In the genomic region with DNA sequence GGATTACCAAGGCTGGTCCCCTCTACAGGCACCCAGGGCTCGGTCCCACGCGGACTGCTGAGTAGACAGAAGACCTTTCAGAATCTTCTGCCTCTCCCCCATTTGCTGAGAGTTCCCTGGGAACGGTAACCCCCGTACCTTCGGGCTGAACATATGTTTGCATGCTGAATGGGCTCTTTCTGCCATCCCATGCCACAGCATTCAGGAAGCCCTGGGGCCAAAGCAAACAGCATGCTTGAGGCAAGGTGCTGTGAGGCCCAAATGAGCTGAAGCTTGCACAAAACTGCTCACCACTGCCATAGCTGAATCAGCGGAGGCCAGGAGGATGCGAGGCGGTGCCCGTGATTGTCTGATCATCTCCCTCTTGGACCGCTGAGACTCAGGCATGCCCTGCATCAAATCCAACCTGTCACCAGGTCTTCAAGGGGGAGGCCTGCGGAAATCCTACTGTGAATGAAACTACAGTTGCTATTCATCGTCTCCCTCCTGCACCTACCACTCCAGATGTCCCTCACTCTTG, we compare ENCODE assay signal across 28 cellular contexts.
"Had no signal": no experiment of that assay in that cellular context is flagged by ENCODE, and none has a peak within 500 bp of the region (broad histone marks: within the 10 kb centered on the region; RNA-seq: fewer than 3 reads in every experiment).

No MANE protein-coding gene starts in this region.

- H3K4me3 Mint-ChIP-seq: activated B cell treated with CpG ODN at 0.5 μM for 24 hours; activated CD8-positive, alpha-beta T cell treated with anti-CD3 and anti-CD28 coated beads for 36 hours; activated naive CD4-positive, alpha-beta T cell treated with anti-CD3 and anti-CD28 coated beads for 36 hours; activated naive CD4-positive, alpha-beta T cell treated with anti-CD3 and anti-CD28 coated beads, Interleukin-2, amount 50 U/mL, for 24 hours; activated naive CD8-positive, alpha-beta T cell treated with anti-CD3 and anti-CD28 coated beads for 36 hours; activated naive CD8-positive, alpha-beta T cell treated with anti-CD3 and anti-CD28 coated beads, Interleukin-2, amount 50 U/mL, for 24 hours; activated T-helper 1 cell treated with anti-CD3 and anti-CD28 coated beads, Interleukin-12 subunit alpha, Interleukin-12 subunit beta, Interleukin-2, Interleukin-4 antibody, amounts not matched to agents 30 ng/mL and 10 ng/mL and 1 ng/mL, durations not matched to agents 14 hours and 24 hours and 36 hours; T-helper 1 cell treated with Interleukin-12 subunit alpha and Interleukin-12 subunit beta and Interleukin-4 antibody, amounts not matched to agents 30 μg/mL and 1 μg/mL, for 36 hours had no signal

- DNase-seq: activated B cell treated with CpG ODN at 0.5 μM for 24 hours; activated CD4-positive, alpha-beta T cell treated with anti-CD3 and anti-CD28 coated beads for 48 hours; activated CD4-positive, alpha-beta T cell treated with anti-CD3 and anti-CD28 coated beads, Interleukin-2, amount 50 U/mL, for 1 hour; activated CD4-positive, alpha-beta T cell treated with anti-CD3 and anti-CD28 coated beads, Interleukin-2, amount 50 U/mL, for 48 hours; activated CD8-positive, alpha-beta memory T cell treated with anti-CD3 and anti-CD28 coated beads for 24 hours; activated CD8-positive, alpha-beta T cell treated with anti-CD3 and anti-CD28 coated beads for 36 hours; activated effector memory CD4-positive, alpha-beta T cell treated with anti-CD3 and anti-CD28 coated beads, Interleukin-2, amount 50 U/mL, for 16 hours; activated naive CD4-positive, alpha-beta T cell treated with anti-CD3 and anti-CD28 coated beads for 36 hours; activated naive CD8-positive, alpha-beta T cell treated with anti-CD3 and anti-CD28 coated beads for 36 hours; activated naive CD8-positive, alpha-beta T cell treated with anti-CD3 and anti-CD28 coated beads, Interleukin-2, amount 50 U/mL, for 24 hours; activated T-cell treated with anti-CD3 and anti-CD28 coated beads, Interleukin-2, amount 50 U/mL, for 1 hour; activated T-cell treated with anti-CD3 and anti-CD28 coated beads, Interleukin-2, amount 50 U/mL, for 48 hours; adrenal gland; body of pancreas; colonic mucosa; effector CD8-positive, alpha-beta T cell; esophagus squamous epithelium; foreskin melanocyte; heart right ventricle; T-helper 9 cell; WERI-Rb-1 had no signal

- H3K9me3 Mint-ChIP-seq: activated B cell treated with CpG ODN at 0.5 μM for 24 hours; activated CD8-positive, alpha-beta T cell treated with anti-CD3 and anti-CD28 coated beads for 36 hours; activated naive CD4-positive, alpha-beta T cell treated with anti-CD3 and anti-CD28 coated beads for 36 hours; activated naive CD4-positive, alpha-beta T cell treated with anti-CD3 and anti-CD28 coated beads, Interleukin-2, amount 50 U/mL, for 24 hours; activated naive CD8-positive, alpha-beta T cell treated with anti-CD3 and anti-CD28 coated beads for 36 hours; activated naive CD8-positive, alpha-beta T cell treated with anti-CD3 and anti-CD28 coated beads, Interleukin-2, amount 50 U/mL, for 24 hours; activated T-helper 1 cell treated with anti-CD3 and anti-CD28 coated beads, Interleukin-12 subunit alpha, Interleukin-12 subunit beta, Interleukin-2, Interleukin-4 antibody, amounts not matched to agents 30 ng/mL and 10 ng/mL and 1 ng/mL, durations not matched to agents 14 hours and 24 hours and 36 hours; activated T-helper 2 cell treated with anti-CD3 and anti-CD28 coated beads, Interferon-gamma antibody, Interleukin-2, Interleukin-4, amounts not matched to agents 10 μg/mL and 5 μg/mL and 100 μg/mL, durations not matched to agents 14 hours and 24 hours and 36 hours; T-helper 1 cell treated with Interleukin-12 subunit alpha and Interleukin-12 subunit beta and Interleukin-4 antibody, amounts not matched to agents 30 μg/mL and 1 μg/mL, for 36 hours had no signal

- H3K9me3 ChIP-seq: adrenal gland, body of pancreas, colonic mucosa, esophagus squamous epithelium, gastroesophageal sphincter, heart right ventricle had no signal

- H3K27ac Mint-ChIP-seq: activated B cell treated with CpG ODN at 0.5 μM for 24 hours; activated CD8-positive, alpha-beta T cell treated with anti-CD3 and anti-CD28 coated beads for 36 hours; activated naive CD4-positive, alpha-beta T cell treated with anti-CD3 and anti-CD28 coated beads for 36 hours; activated naive CD4-positive, alpha-beta T cell treated with anti-CD3 and anti-CD28 coated beads, Interleukin-2, amount 50 U/mL, for 24 hours; activated naive CD8-positive, alpha-beta T cell treated with anti-CD3 and anti-CD28 coated beads for 36 hours; activated naive CD8-positive, alpha-beta T cell treated with anti-CD3 and anti-CD28 coated beads, Interleukin-2, amount 50 U/mL, for 24 hours; activated T-helper 1 cell treated with anti-CD3 and anti-CD28 coated beads, Interleukin-12 subunit alpha, Interleukin-12 subunit beta, Interleukin-2, Interleukin-4 antibody, amounts not matched to agents 30 ng/mL and 10 ng/mL and 1 ng/mL, durations not matched to agents 14 hours and 24 hours and 36 hours; activated T-helper 2 cell treated with anti-CD3 and anti-CD28 coated beads, Interferon-gamma antibody, Interleukin-2, Interleukin-4, amounts not matched to agents 10 μg/mL and 5 μg/mL and 100 μg/mL, durations not matched to agents 14 hours and 24 hours and 36 hours; T-helper 1 cell treated with Interleukin-12 subunit alpha and Interleukin-12 subunit beta and Interleukin-4 antibody, amounts not matched to agents 30 μg/mL and 1 μg/mL, for 36 hours had no signal

- H3K36me3 Mint-ChIP-seq: activated naive CD4-positive, alpha-beta T cell treated with anti-CD3 and anti-CD28 coated beads, Interleukin-2, amount 50 U/mL, for 24 hours; activated naive CD8-positive, alpha-beta T cell treated with anti-CD3 and anti-CD28 coated beads for 36 hours had no signal

- H3K36me3 ChIP-seq: adrenal gland, colonic mucosa, esophagus squamous epithelium, gastroesophageal sphincter, heart right ventricle, WERI-Rb-1 had no signal

- H3K27me3 Mint-ChIP-seq: activated naive CD4-positive, alpha-beta T cell treated with anti-CD3 and anti-CD28 coated beads, Interleukin-2, amount 50 U/mL, for 24 hours; activated naive CD8-positive, alpha-beta T cell treated with anti-CD3 and anti-CD28 coated beads for 36 hours had no signal

- H3K27me3 ChIP-seq: adrenal gland, body of pancreas, colonic mucosa had no signal

- H3K4me1 Mint-ChIP-seq: activated B cell treated with CpG ODN at 0.5 μM for 24 hours; activated naive CD4-positive, alpha-beta T cell treated with anti-CD3 and anti-CD28 coated beads, Interleukin-2, amount 50 U/mL, for 24 hours; activated naive CD8-positive, alpha-beta T cell treated with anti-CD3 and anti-CD28 coated beads for 36 hours; activated naive CD8-positive, alpha-beta T cell treated with anti-CD3 and anti-CD28 coated beads, Interleukin-2, amount 50 U/mL, for 24 hours had no signal

- H3K27ac ChIP-seq: adrenal gland, body of pancreas, colonic mucosa, epithelial cell of prostate, esophagus squamous epithelium, gastroesophageal sphincter, heart right ventricle, WERI-Rb-1 had no signal

- H3K4me3 ChIP-seq: adrenal gland, body of pancreas, colonic mucosa, esophagus squamous epithelium, gastroesophageal sphincter, heart right ventricle had no signal

- H3K4me1 ChIP-seq: colonic mucosa, esophagus squamous epithelium, gastroesophageal sphincter, heart right ventricle had no signal

- ATAC-seq: activated CD4-positive, CD25-positive, alpha-beta regulatory T cell treated with anti-CD3 and anti-CD28 coated beads, Interleukin-2, amount 50 U/mL, for 24 hours; activated naive CD8-positive, alpha-beta T cell treated with anti-CD3 and anti-CD28 coated beads, Interleukin-2, amount 50 U/mL, for 24 hours had no signal
